ENCODE assay signal across 1 cellular context in the genomic region with DNA sequence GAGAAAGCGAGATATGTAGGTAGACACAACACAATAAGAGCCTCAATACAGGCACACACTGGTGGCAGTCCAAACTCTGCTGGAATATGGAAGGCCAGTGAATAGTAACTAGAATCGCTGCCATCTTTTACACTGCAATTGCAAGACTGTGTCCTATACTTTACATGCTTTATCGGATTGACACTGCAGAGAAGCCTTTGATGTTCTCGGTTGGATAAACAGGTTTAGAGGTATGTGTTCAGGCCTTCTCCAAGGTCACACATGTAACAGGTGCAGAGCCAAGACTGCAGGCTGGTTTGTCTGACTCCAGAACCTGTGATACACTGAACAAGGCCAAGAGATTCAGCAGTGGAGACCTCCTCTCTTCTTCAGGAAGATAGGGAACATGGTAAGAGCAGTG.
TF ChIP-seq lines count a peak whose summit lies in the region.

No MANE protein-coding gene starts in this region.

TF ChIP-seq in HepG2, 621 proteins besides CTCF, POLR2A, EP300 and RAD21:
- TF ChIP-seq ARNTL (CRISPR knock-in tag; IDR thresholded peaks at IDR 0.05) (no peak), ZNF12 (CRISPR knock-in tag; IDR thresholded peaks at IDR 0.05) (0 out of 2 replicates have a peak, but pooled peaks have one; percentile 29), CAMTA2 (CRISPR knock-in tag; IDR thresholded peaks at IDR 0.05; ENCODE audit: borderline replicate concordance) (no peak), GTF3A (CRISPR knock-in tag; conservative IDR thresholded peaks at IDR 0.05) (no peak), NCOA5 (CRISPR knock-in tag; IDR thresholded peaks at IDR 0.05) (no peak), SUZ12 (IDR thresholded peaks at IDR 0.05; ENCODE audit: low read depth, low read length) (no peak), REL (CRISPR knock-in tag; conservative IDR thresholded peaks at IDR 0.05) (no peak), GATAD1 (CRISPR knock-in tag; IDR thresholded peaks at IDR 0.05) (no peak), MXD4 (CRISPR knock-in tag; IDR thresholded peaks at IDR 0.05) (no peak), ZNF614 (CRISPR knock-in tag; IDR thresholded peaks at IDR 0.05; ENCODE audit: borderline replicate concordance) (peak; percentile 98), ZBTB8A (CRISPR knock-in tag; IDR thresholded peaks at IDR 0.05; ENCODE audit: borderline replicate concordance, low read depth) (no peak), GPN1 (CRISPR knock-in tag; IDR thresholded peaks at IDR 0.05; ENCODE audit: borderline replicate concordance) (no peak)
- TF ChIP-seq, protein P1, sequence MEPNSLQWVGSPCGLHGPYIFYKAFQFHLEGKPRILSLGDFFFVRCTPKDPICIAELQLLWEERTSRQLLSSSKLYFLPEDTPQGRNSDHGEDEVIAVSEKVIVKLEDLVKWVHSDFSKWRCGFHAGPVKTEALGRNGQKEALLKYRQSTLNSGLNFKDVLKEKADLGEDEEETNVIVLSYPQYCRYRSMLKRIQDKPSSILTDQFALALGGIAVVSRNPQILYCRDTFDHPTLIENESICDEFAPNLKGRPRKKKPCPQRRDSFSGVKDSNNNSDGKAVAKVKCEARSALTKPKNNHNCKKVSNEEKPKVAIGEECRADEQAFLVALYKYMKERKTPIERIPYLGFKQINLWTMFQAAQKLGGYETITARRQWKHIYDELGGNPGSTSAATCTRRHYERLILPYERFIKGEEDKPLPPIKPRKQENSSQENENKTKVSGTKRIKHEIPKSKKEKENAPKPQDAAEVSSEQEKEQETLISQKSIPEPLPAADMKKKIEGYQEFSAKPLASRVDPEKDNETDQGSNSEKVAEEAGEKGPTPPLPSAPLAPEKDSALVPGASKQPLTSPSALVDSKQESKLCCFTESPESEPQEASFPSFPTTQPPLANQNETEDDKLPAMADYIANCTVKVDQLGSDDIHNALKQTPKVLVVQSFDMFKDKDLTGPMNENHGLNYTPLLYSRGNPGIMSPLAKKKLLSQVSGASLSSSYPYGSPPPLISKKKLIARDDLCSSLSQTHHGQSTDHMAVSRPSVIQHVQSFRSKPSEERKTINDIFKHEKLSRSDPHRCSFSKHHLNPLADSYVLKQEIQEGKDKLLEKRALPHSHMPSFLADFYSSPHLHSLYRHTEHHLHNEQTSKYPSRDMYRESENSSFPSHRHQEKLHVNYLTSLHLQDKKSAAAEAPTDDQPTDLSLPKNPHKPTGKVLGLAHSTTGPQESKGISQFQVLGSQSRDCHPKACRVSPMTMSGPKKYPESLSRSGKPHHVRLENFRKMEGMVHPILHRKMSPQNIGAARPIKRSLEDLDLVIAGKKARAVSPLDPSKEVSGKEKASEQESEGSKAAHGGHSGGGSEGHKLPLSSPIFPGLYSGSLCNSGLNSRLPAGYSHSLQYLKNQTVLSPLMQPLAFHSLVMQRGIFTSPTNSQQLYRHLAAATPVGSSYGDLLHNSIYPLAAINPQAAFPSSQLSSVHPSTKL (CRISPR knock-in tag; IDR thresholded peaks at IDR 0.05): 0 out of 2 replicates have a peak, but pooled peaks have one; percentile 15
- TF ChIP-seq, protein P2, sequence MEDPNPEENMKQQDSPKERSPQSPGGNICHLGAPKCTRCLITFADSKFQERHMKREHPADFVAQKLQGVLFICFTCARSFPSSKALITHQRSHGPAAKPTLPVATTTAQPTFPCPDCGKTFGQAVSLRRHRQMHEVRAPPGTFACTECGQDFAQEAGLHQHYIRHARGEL (CRISPR knock-in tag; IDR thresholded peaks at IDR 0.05): no peak
